ENCODE assay signal across 8 cellular contexts in the genomic region with DNA sequence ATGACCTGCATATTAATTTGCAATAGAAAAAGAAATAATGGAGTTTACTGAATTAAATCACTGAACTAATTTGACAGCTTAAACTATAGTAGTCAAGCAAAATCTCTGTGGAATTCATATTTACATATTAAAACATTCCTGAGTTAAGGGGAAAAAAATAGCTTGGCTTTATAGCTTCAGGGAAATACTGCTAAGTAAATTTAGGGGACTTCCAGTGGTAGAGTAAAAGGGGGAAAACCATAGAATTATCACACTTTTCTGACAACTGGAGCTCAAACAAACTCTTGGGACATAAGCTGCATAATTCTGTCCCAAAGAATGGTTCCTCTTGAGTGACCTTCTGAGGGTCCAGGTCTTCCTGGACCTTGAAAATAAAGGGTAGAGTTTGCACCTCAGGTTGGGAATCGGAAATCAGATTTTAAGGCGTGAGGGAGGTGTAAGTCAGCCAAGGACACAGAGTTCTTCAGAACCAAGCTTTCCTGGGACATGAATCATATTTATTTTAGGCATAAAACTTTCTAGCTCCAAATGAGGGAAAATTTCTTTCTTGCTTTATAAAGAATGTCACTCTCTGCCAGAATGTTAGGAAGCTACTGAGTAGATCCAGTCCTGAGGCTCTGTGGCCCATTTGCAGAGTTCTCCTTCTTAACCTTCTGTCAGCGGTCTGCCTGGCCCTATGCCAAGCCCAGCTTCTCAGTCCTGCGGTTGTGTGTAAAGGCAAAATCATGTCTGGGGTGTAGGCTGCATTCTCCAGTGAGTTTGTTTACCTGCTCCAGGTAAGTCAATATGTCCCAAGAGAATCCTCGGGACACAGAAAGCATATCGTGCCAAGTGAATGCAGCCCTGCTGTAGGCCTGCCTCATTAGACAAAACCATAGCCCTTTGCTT. TPM values are rescaled to one million over a fixed set of nuclear protein-coding genes. Genes with fewer than 3 reads are reported as not detected.
A peak's percentile ranks its signal among the peaks of the same experiment; 100 is the strongest.
DNase-seq lines count a peak whose midpoint lies in the region; ATAC-seq and TF ChIP-seq lines count a peak whose summit lies in the region.

No MANE protein-coding gene starts in this region.

- no peaks in the 10 kb centered on the region for H4K20me1 ChIP-seq in fibroblast of lung (ENCODE audit: control insufficient read depth, extremely low read depth, insufficient read depth, low read length)

- DNase-seq in EH (ENCODE audit: low read depth): peak; percentile 36
- peak; percentile 95 for DNase-seq in NCI-H69 (lab: John Stamatoyannopoulos, UW)
- DNase-seq in fibroblast of lung (ENCODE audit: low read depth in 2 of 2): peak; percentile 27 to 68
- DNase-seq in prostate gland (ENCODE audit: low spot score): peak; percentile 72
- DNase-seq in effector CD4-positive, alpha-beta T cell: no peak
- DNase-seq in activated CD4-positive, alpha-beta T cell treated with anti-CD3 and anti-CD28 coated beads, Interleukin-2, amount 50 U/mL, for 1 hour: no peak
- no peak for DNase-seq in NCI-H226

- 14% methylated on average over 6 of the region's 6 CpGs for WGBS in prostate gland

- H3K27ac ChIP-seq in fibroblast of lung (ENCODE audit: insufficient read depth, low read length) (no peak overlapping the region), prostate gland (peak overlapping the region; percentile 38 to 63)

- no peak overlapping the region for H2AFZ ChIP-seq in fibroblast of lung (ENCODE audit: low read length)

- no peak for ATAC-seq in GM18858 (IDR thresholded peaks at IDR 0.05; ENCODE audit: unreplicated experiment)

- H3K27me3 ChIP-seq in fibroblast of lung (ENCODE audit: control insufficient read depth, insufficient read depth, low read length) (no peaks in the 10 kb centered on the region), prostate gland (replicated peaks; ENCODE audit: insufficient read depth) (no peaks in the 10 kb centered on the region)

- H3K9ac ChIP-seq in fibroblast of lung (ENCODE audit: insufficient read depth, low read length): no peak overlapping the region

- no peak overlapping the region for H3K4me3 ChIP-seq in fibroblast of lung (replicated peaks in 1 of 4; ENCODE audit: control extremely low read depth in 1 of 4, insufficient read depth in 1 of 4, low read depth in 3 of 4, low read length in 4 of 4)
- H3K4me3 ChIP-seq in prostate gland: no peak overlapping the region

- H3K9me3 ChIP-seq in fibroblast of lung (ENCODE audit: control insufficient read depth, insufficient read depth, low read depth, low read length): no peaks in the 10 kb centered on the region
- H3K9me3 ChIP-seq in prostate gland: no peaks in the 10 kb centered on the region

- intact Hi-C loops in prostate gland (cut with DNase I): no loop called here

- no peak for TF ChIP-seq POLR2A in prostate gland (IDR thresholded peaks at IDR 0.05)

- H3K36me3 ChIP-seq in fibroblast of lung (ENCODE audit: control insufficient read depth, insufficient read depth, low read length) (no peaks in the 10 kb centered on the region), prostate gland (no peaks in the 10 kb centered on the region)

- TF ChIP-seq CTCF in fibroblast of lung (conservative IDR thresholded peaks at IDR 0.05 in 1 of 2, IDR thresholded peaks at IDR 0.05 in 1 of 2; ENCODE audit: low read depth in 1 of 2, low read length in 2 of 2) (no peak), prostate gland (IDR thresholded peaks at IDR 0.05) (no peak)

- no peaks in the 10 kb centered on the region for H3K4me1 ChIP-seq in fibroblast of lung (ENCODE audit: control insufficient read depth, extremely low read depth, insufficient read depth, low read length)
- no peaks in the 10 kb centered on the region for H3K4me1 ChIP-seq in prostate gland (replicated peaks)

- no peak overlapping the region for H3K4me2 ChIP-seq in fibroblast of lung (ENCODE audit: extremely low read depth, insufficient read depth, low read length)

- H3K79me2 ChIP-seq in fibroblast of lung (ENCODE audit: control insufficient read depth, insufficient read depth, low read length): no peaks in the 10 kb centered on the region

RNA-seq across cellular contexts. Expression of gene CCNI, which starts 28.9 kb away (rescaled TPM):
- total RNA-seq in fibroblast of lung (117 and 151 TPM in 2 replicates), prostate gland (100 to 1,000 TPM; 274 to 367 TPM)
- 214 and 216 TPM in 2 replicates for polyA plus RNA-seq in fibroblast of lung
- 173 and 186 TPM in 2 replicates for polyA plus RNA-seq in fibroblast of lung (2012)
- 322 and 501 TPM in 2 replicates for polyA minus RNA-seq in fibroblast of lung (ENCODE audit: low replicate concordance)

RNA-seq across cellular contexts. Expression of gene CCNG2, which starts 52.4 kb away (rescaled TPM):
- 20.1 and 21.6 TPM in 2 replicates for total RNA-seq in fibroblast of lung
- 16.0 and 30.3 TPM in 2 replicates for polyA plus RNA-seq in fibroblast of lung
- polyA plus RNA-seq in fibroblast of lung (2012): 12.2 and 23.6 TPM in 2 replicates
- 1.4 and 2.6 TPM in 2 replicates for polyA minus RNA-seq in fibroblast of lung (ENCODE audit: low replicate concordance)
- total RNA-seq in prostate gland: 100 to 1,000 TPM in 1 of 2 donors, 10 to 100 TPM in 1; 61.3 to 106 TPM

Comparison
In these comparisons a context has a peak if more than half of its experiments do, and no peak if none do; other contexts are left out.
1. DNase-seq: peak in EH (single experiment), NCI-H69 (single experiment), fibroblast of lung (2 of 2) and prostate gland (single experiment); none in effector CD4-positive, alpha-beta T cell (single experiment), activated CD4-positive, alpha-beta T cell treated with anti-CD3 and anti-CD28 coated beads, Interleukin-2, amount 50 U/mL, for 1 hour (single experiment) and NCI-H226 (single experiment).